Comparison of ENCODE assay signal across 25 cellular contexts in genomic region chrX:112846787-112847186, GRCh38.
"Had no signal": no experiment of that assay in that cellular context is flagged by ENCODE, and none has a peak within 500 bp of the region (broad histone marks: within the 10 kb centered on the region; RNA-seq: fewer than 3 reads in every experiment).

No MANE protein-coding gene starts in this region.

- H3K27ac ChIP-seq: brain microvascular endothelial cell, gastroesophageal sphincter, lower lobe of right lung, parathyroid adenoma, testis had no signal

- H3K27me3 ChIP-seq: brain microvascular endothelial cell, gastroesophageal sphincter, testis, transverse colon, uterus had no signal

- H3K9me3 ChIP-seq: gastroesophageal sphincter, lower lobe of right lung, mucosa of descending colon, testis, transverse colon, uterus had no signal

- H3K4me3 ChIP-seq: gastroesophageal sphincter, lower lobe of right lung, mucosa of descending colon, testis, transverse colon, uterus had no signal

- FAIRE-seq: kidney had no signal

- ATAC-seq: activated CD8-positive, alpha-beta T cell treated with anti-CD3 and anti-CD28 coated beads for 36 hours; gastroesophageal sphincter; left lobe of liver; lower lobe of right lung; natural killer cell treated with Interleukin-12 subunit alpha and Interleukin-12 subunit beta and Interleukin-15 and Interleukin-18, amount 100 ng/mL, for 72 hours; T-helper 17 cell had no signal

- H3K9ac ChIP-seq: parathyroid adenoma had no signal

- DNase-seq: activated CD4-positive, alpha-beta T cell treated with anti-CD3 and anti-CD28 coated beads, Interleukin-2, amount 10 ng/mL, durations not matched to agents 24 days and 14 days; activated CD4-positive, CD25-positive, alpha-beta regulatory T cell treated with anti-CD3 and anti-CD28 coated beads, Interleukin-2, amount 50 U/mL, for 72 hours; activated CD8-positive, alpha-beta T cell treated with anti-CD3 and anti-CD28 coated beads for 36 hours; activated naive CD4-positive, alpha-beta T cell; activated T-cell treated with anti-CD3 and anti-CD28 coated beads, Interleukin-2, amount 50 U/mL, for 48 hours; aorta; brain microvascular endothelial cell; central memory CD4-positive, alpha-beta T cell; hippocampal formation; immature natural killer cell; kidney; lower lobe of right lung; occipital lobe; stimulated activated CD4-positive, alpha-beta T cell treated with anti-CD3 and anti-CD28 coated beads, Interleukin-2, amount 100 ng/mL, for 48 hours; stimulated activated naive CD4-positive, alpha-beta T cell treated with Interleukin-2 at 50 U/mL for 16 hours; T-helper 17 cell; T1000; testis; uterus had no signal

- H2AFZ ChIP-seq: parathyroid adenoma had no signal

- H3K4me1 ChIP-seq: gastroesophageal sphincter, uterus had no signal

- H3K36me3 ChIP-seq: brain microvascular endothelial cell, gastroesophageal sphincter, lower lobe of right lung, transverse colon, uterus had no signal
